11 cellular contexts compared by ENCODE assay signal in the genomic region with DNA sequence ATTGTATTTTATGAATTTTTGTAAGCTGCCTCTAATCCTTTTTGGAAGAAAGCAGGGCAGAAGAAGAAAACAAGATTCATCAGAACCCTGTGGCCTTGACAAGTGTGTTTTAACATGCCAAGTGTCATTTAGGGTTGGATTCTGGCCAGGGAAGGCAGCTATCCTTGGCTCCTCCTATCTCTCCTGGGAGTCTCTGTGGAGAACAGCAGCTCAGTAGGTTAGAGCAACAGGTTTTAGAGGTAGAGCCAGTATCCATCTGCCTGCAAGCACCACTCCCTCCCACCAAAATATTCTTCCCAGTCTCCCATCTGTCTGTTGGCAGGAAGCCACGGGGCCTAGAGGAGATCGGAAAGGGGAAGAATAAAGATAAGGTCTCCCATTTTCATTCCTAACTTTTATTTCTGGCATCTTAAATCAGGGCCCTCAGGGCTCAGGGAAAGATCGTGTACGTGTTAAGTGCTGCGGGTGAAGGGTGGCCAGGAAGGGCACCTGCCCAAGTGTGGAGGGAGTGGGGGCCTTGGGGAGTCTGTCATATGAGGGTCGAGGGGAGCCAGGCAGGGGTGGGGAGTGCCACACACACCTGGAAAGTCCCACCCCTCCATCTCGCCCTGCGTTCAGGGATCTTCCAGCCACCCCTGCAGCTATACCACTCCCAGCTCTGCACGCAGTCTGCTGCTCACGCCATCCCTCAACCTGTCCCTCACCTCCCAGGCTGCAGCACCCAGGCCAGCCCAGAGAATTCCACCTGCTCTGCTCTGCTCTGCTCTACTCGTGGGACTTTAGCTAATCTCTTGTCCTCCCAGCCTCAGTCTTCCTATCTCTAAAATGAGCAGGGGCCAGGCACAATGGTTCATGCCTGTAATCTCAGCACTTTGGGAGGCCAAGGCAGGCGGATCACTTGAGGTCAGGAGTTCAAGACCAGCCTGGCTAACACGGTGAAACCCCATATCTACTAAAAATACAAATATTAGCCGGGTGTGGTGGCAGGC. TPM values are rescaled to one million over a fixed set of nuclear protein-coding genes. Genes with fewer than 3 reads are reported as not detected.
DNase-seq lines count a peak whose midpoint lies in the region; TF ChIP-seq lines count a peak whose summit lies in the region.
"Had no signal": no experiment of that assay in that cellular context is flagged by ENCODE, and none has a peak within 500 bp of the region (broad histone marks: within the 10 kb centered on the region; RNA-seq: fewer than 3 reads in every experiment).

No MANE protein-coding gene starts in this region.

- H3K4me3 ChIP-seq in fibroblast of lung (replicated peaks in 1 of 4; ENCODE audit: control extremely low read depth in 1 of 4, insufficient read depth in 1 of 4, low read depth in 3 of 4, low read length in 4 of 4): no peak overlapping the region
- H3K4me3 ChIP-seq in rectal smooth muscle tissue (ENCODE audit: low read length): peak overlapping the region; percentile 13

- no peaks in the 10 kb centered on the region for H3K27me3 ChIP-seq in fibroblast of lung (ENCODE audit: control insufficient read depth, insufficient read depth, low read length)
- no peaks in the 10 kb centered on the region for H3K27me3 ChIP-seq in rectal smooth muscle tissue (ENCODE audit: control insufficient read depth, insufficient read depth, low read length)

- no peaks in the 10 kb centered on the region for H3K4me1 Mint-ChIP-seq in activated naive CD8-positive, alpha-beta T cell treated with anti-CD3 and anti-CD28 coated beads for 36 hours
- H3K4me1 Mint-ChIP-seq: activated naive CD4-positive, alpha-beta T cell treated with anti-CD3 and anti-CD28 coated beads, Interleukin-2, amount 50 U/mL, for 24 hours had no signal

- DNase-seq in GM03348 (ENCODE audit: low spot score) (peak; percentile 31), NCI-H524 treated with DMSO at 0.1 percent for 48 hours (lab: John Stamatoyannopoulos, UW) (peak; percentile 100), fibroblast of lung (ENCODE audit: low read depth in 2 of 2) (peak; percentile 13 to 31), occipital lobe (lab: John Stamatoyannopoulos, UW) (no peak), mucosa of gallbladder (ENCODE audit: low spot score) (no peak), NOMO-1 treated with dmso at 0.1 percent for 144 hours (lab: John Stamatoyannopoulos, UW; ENCODE audit: unreplicated experiment) (no peak)
- DNase-seq in activated naive CD8-positive, alpha-beta T cell treated with anti-CD3 and anti-CD28 coated beads for 36 hours: no peak

- no peak overlapping the region for H3K4me2 ChIP-seq in fibroblast of lung (ENCODE audit: extremely low read depth, insufficient read depth, low read length)

- no peaks in the 10 kb centered on the region for H3K4me1 ChIP-seq in fibroblast of lung (ENCODE audit: control insufficient read depth, extremely low read depth, insufficient read depth, low read length)
- peaks cover 17% of the 10 kb centered on the region for H3K4me1 ChIP-seq in rectal smooth muscle tissue (ENCODE audit: control insufficient read depth, insufficient read depth, low read length)

- H3K27me3 Mint-ChIP-seq in activated naive CD8-positive, alpha-beta T cell treated with anti-CD3 and anti-CD28 coated beads for 36 hours: no peaks in the 10 kb centered on the region
- H3K27me3 Mint-ChIP-seq: activated naive CD4-positive, alpha-beta T cell treated with anti-CD3 and anti-CD28 coated beads, Interleukin-2, amount 50 U/mL, for 24 hours had no signal

- H3K9ac ChIP-seq in fibroblast of lung (ENCODE audit: insufficient read depth, low read length) (no peak overlapping the region), rectal smooth muscle tissue (ENCODE audit: low read length) (no peak overlapping the region)

- no peak overlapping the region for H2AFZ ChIP-seq in fibroblast of lung (ENCODE audit: low read length)

- H3K79me2 ChIP-seq in fibroblast of lung (ENCODE audit: control insufficient read depth, insufficient read depth, low read length): no peaks in the 10 kb centered on the region

- H3K36me3 ChIP-seq in fibroblast of lung (ENCODE audit: control insufficient read depth, insufficient read depth, low read length) (peaks cover 3% of the 10 kb centered on the region), rectal smooth muscle tissue (ENCODE audit: control insufficient read depth, insufficient read depth, low read length) (peaks cover 2% of the 10 kb centered on the region)

- no peaks in the 10 kb centered on the region for H4K20me1 ChIP-seq in fibroblast of lung (ENCODE audit: control insufficient read depth, extremely low read depth, insufficient read depth, low read length)

- H3K4me3 Mint-ChIP-seq in activated naive CD8-positive, alpha-beta T cell treated with anti-CD3 and anti-CD28 coated beads for 36 hours: no peak overlapping the region
- H3K4me3 Mint-ChIP-seq: activated naive CD4-positive, alpha-beta T cell treated with anti-CD3 and anti-CD28 coated beads, Interleukin-2, amount 50 U/mL, for 24 hours had no signal

- H3K27ac ChIP-seq in fibroblast of lung (ENCODE audit: insufficient read depth, low read length) (no peak overlapping the region), rectal smooth muscle tissue (ENCODE audit: low read depth, low read length) (peak overlapping the region; percentile 61)

- TF ChIP-seq CTCF in fibroblast of lung (conservative IDR thresholded peaks at IDR 0.05 in 1 of 2, IDR thresholded peaks at IDR 0.05 in 1 of 2; ENCODE audit: low read depth in 1 of 2, low read length in 2 of 2): no peak

- no peaks in the 10 kb centered on the region for H3K9me3 ChIP-seq in fibroblast of lung (ENCODE audit: control insufficient read depth, insufficient read depth, low read depth, low read length)

- no peaks in the 10 kb centered on the region for H3K9me3 Mint-ChIP-seq in activated naive CD8-positive, alpha-beta T cell treated with anti-CD3 and anti-CD28 coated beads for 36 hours
- H3K9me3 Mint-ChIP-seq: activated naive CD4-positive, alpha-beta T cell treated with anti-CD3 and anti-CD28 coated beads, Interleukin-2, amount 50 U/mL, for 24 hours had no signal

- H3K27ac Mint-ChIP-seq in activated naive CD8-positive, alpha-beta T cell treated with anti-CD3 and anti-CD28 coated beads for 36 hours: no peak overlapping the region
- H3K27ac Mint-ChIP-seq: activated naive CD4-positive, alpha-beta T cell treated with anti-CD3 and anti-CD28 coated beads, Interleukin-2, amount 50 U/mL, for 24 hours had no signal

- H3K36me3 Mint-ChIP-seq in activated naive CD8-positive, alpha-beta T cell treated with anti-CD3 and anti-CD28 coated beads for 36 hours: no peaks in the 10 kb centered on the region
- H3K36me3 Mint-ChIP-seq: activated naive CD4-positive, alpha-beta T cell treated with anti-CD3 and anti-CD28 coated beads, Interleukin-2, amount 50 U/mL, for 24 hours had no signal

RNA-seq across cellular contexts. Expression of gene CPSF4L, which starts 17.1 kb away (rescaled TPM):
- total RNA-seq in fibroblast of lung: 0.26 TPM in 1 of 2 replicates, not detected in the other
- polyA plus RNA-seq in fibroblast of lung: not detected in 2 replicates
- not detected in 2 replicates for polyA plus RNA-seq in fibroblast of lung (2012)
- not detected in 2 replicates for polyA minus RNA-seq in fibroblast of lung (ENCODE audit: low replicate concordance)
- not detected for total RNA-seq in occipital lobe
- total RNA-seq in activated naive CD8-positive, alpha-beta T cell treated with anti-CD3 and anti-CD28 coated beads for 36 hours: not detected
- total RNA-seq in mucosa of gallbladder: not detected
- total RNA-seq: lower leg skin, SK-MEL-5 had no signal

RNA-seq across cellular contexts. Expression of gene CDC42EP4, which starts 33.0 kb away (rescaled TPM):
- total RNA-seq in fibroblast of lung: 31.3 and 34.2 TPM in 2 replicates
- polyA plus RNA-seq in fibroblast of lung: 16.9 and 20.9 TPM in 2 replicates
- 24.2 and 28.9 TPM in 2 replicates for polyA plus RNA-seq in fibroblast of lung (2012)
- 33.7 and 42.3 TPM in 2 replicates for polyA minus RNA-seq in fibroblast of lung (ENCODE audit: low replicate concordance)
- total RNA-seq in occipital lobe: 84.2 TPM
- total RNA-seq in activated naive CD8-positive, alpha-beta T cell treated with anti-CD3 and anti-CD28 coated beads for 36 hours: under 1 TPM; 0.56 to 0.98 TPM
- 77.6 TPM for total RNA-seq in mucosa of gallbladder

Comparison
In these comparisons a context has a peak if more than half of its experiments do, and no peak if none do; other contexts are left out.
1. DNase-seq: peak in GM03348 (single experiment), NCI-H524 treated with DMSO at 0.1 percent for 48 hours (single experiment) and fibroblast of lung (2 of 2); none in occipital lobe (single experiment), activated naive CD8-positive, alpha-beta T cell treated with anti-CD3 and anti-CD28 coated beads for 36 hours (single experiment), mucosa of gallbladder (single experiment) and NOMO-1 treated with dmso at 0.1 percent for 144 hours (single experiment).
2. RNA of gene CDC42EP4, which starts 33.0 kb away (total RNA-seq): 84.2 TPM in occipital lobe (single experiment), 77.6 TPM in mucosa of gallbladder (single experiment) and 31.3 to 34.2 TPM in fibroblast of lung; 0.56 to 0.98 TPM in activated naive CD8-positive, alpha-beta T cell treated with anti-CD3 and anti-CD28 coated beads for 36 hours; every median in the first group is over 10 times any median in the second.